In the genomic region with DNA sequence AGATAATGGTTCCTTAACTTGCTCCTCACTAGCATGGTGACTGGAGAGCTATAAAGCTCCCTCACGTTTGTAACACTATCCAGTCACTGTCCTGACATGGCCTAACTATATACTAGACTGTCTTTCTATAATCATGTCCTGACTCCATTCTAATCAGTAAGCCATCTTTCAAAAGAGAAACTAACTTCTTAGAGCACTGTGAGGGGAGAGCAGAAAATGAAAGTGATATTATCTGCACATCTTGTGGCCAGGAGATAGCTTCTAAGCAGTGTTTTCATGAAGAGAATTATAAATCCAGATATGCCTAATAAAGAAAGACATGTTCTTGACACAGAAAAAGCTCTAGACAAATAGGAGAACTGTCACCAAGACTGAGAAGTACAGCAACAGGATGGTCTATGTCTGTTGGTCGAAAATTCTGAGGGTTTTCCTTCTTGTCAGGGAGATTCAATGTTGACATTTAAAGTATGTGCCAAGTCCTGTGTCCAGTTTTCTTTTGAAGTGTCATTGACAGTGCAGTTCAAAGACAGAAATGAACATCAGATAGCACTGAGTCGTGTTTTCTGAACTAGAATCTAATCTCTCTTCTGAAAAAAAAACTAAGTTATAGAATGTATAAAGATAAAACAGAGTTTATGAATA, we compare ENCODE assay signal across 11 cellular contexts.
DNase-seq lines count a peak whose midpoint lies in the region; ATAC-seq and TF ChIP-seq lines count a peak whose summit lies in the region.
"Had no signal": no experiment of that assay in that cellular context is flagged by ENCODE, and none has a peak within 500 bp of the region (broad histone marks: within the 10 kb centered on the region; RNA-seq: fewer than 3 reads in every experiment).

No MANE protein-coding gene starts in this region.

- H3K27me3 ChIP-seq in spleen (replicated peaks in 1 of 7): no peaks in the 10 kb centered on the region
- H3K27me3 ChIP-seq: upper lobe of left lung had no signal

- BruUV-seq in OCI-LY7 (replicated peaks; lab: Mats Ljungman, UMichigan): no TSS peak

- no peak overlapping the region for H3K4me2 ChIP-seq in OCI-LY7 (ENCODE audit: low read length)

- peaks cover 7% of the 10 kb centered on the region for H3K9me3 Mint-ChIP-seq in activated CD8-positive, alpha-beta T cell treated with anti-CD3 and anti-CD28 coated beads, Interleukin-2, amount 10 ng/mL, durations not matched to agents 7 days and 5 days (ENCODE audit: insufficient read depth)

- peak overlapping the region; percentile 76 for H3K27ac Mint-ChIP-seq in activated CD8-positive, alpha-beta T cell treated with anti-CD3 and anti-CD28 coated beads, Interleukin-2, amount 10 ng/mL, durations not matched to agents 7 days and 5 days

- H3K4me1 ChIP-seq in OCI-LY7 (ENCODE audit: insufficient read depth, low read length, poor library complexity, severe bottlenecking): no peaks in the 10 kb centered on the region
- no peaks in the 10 kb centered on the region for H3K4me1 ChIP-seq in spleen
- H3K4me1 ChIP-seq: upper lobe of left lung had no signal

- no peaks in the 10 kb centered on the region for H4K20me1 ChIP-seq in OCI-LY7 (ENCODE audit: insufficient read depth, low read length)

- H3K4me3 ChIP-seq in OCI-LY7 (ENCODE audit: low read depth, low read length, poor library complexity, severe bottlenecking) (no peak overlapping the region), spleen (peak overlapping the region in 1 of 8 donors; percentile 9)
- H3K4me3 ChIP-seq: upper lobe of left lung had no signal

- in situ Hi-C loops in GM13976 (cut with MboI; ENCODE audit: low sequenced_read_pairs, unreplicated experiment): no loop called here

- intact Hi-C loops in OCI-LY7 (cut with micrococcal nuclease; ENCODE audit: unreplicated experiment): no loop called here
- intact Hi-C loops in spleen (cut with DNase I; ENCODE audit: low total_unique reads): no loop called here

- H3K79me2 ChIP-seq in OCI-LY7 (ENCODE audit: insufficient read depth, low read depth, low read length): no peaks in the 10 kb centered on the region

- no peaks in the 10 kb centered on the region for H3K36me3 Mint-ChIP-seq in activated CD8-positive, alpha-beta T cell treated with anti-CD3 and anti-CD28 coated beads, Interleukin-2, amount 10 ng/mL, durations not matched to agents 7 days and 5 days (ENCODE audit: low read depth)

- H3K4me3 Mint-ChIP-seq in activated CD8-positive, alpha-beta T cell treated with anti-CD3 and anti-CD28 coated beads, Interleukin-2, amount 10 ng/mL, durations not matched to agents 7 days and 5 days: peak overlapping the region; percentile 1

- H3K27ac ChIP-seq in OCI-LY7 (ENCODE audit: low read depth, low read length, poor library complexity, severe bottlenecking) (no peak overlapping the region), spleen (peak overlapping the region in 2 of 8 donors; percentile 24 to 41)
- H3K27ac ChIP-seq: upper lobe of left lung had no signal

- TF ChIP-seq CTCF in GM13976 (IDR thresholded peaks at IDR 0.05; ENCODE audit: borderline replicate concordance, control extremely low read depth, extremely low read depth, insufficient read depth, missing control alignments) (no peak), OCI-LY7 (conservative IDR thresholded peaks at IDR 0.05; ENCODE audit: low read length) (no peak), spleen (IDR thresholded peaks at IDR 0.05 in 8 of 11, conservative IDR thresholded peaks at IDR 0.05 in 3 of 11) (no peak)

- CTCF ChIA-PET in activated CD8-positive, alpha-beta T cell treated with anti-CD3 and anti-CD28 coated beads, Interleukin-2, amount 10 ng/mL, durations not matched to agents 7 days and 5 days (lab: Charles Lee): no interaction called here
- CTCF ChIA-PET in OCI-LY7 (lab: Charles Lee; ENCODE audit: unreplicated experiment): no interaction called here

- POLR2A ChIA-PET in activated CD8-positive, alpha-beta T cell treated with anti-CD3 and anti-CD28 coated beads, Interleukin-2, amount 10 ng/mL, durations not matched to agents 7 days and 5 days (lab: Charles Lee): no interaction called here
- POLR2A ChIA-PET in OCI-LY7 (lab: Charles Lee): interaction anchor here (0.5 to 1.5 kb wide), 2 partner anchors 11 to 1347 kb away, joined by 3 to 6 read pairs; no protein-coding TSS in a partner anchor

- H3K4me1 Mint-ChIP-seq in activated CD8-positive, alpha-beta T cell treated with anti-CD3 and anti-CD28 coated beads, Interleukin-2, amount 10 ng/mL, durations not matched to agents 7 days and 5 days (ENCODE audit: low read depth): peaks cover 17% of the 10 kb centered on the region

- H3K36me3 ChIP-seq in OCI-LY7 (ENCODE audit: insufficient read depth, low read length): no peaks in the 10 kb centered on the region
- no peaks in the 10 kb centered on the region for H3K36me3 ChIP-seq in spleen
- H3K36me3 ChIP-seq: upper lobe of left lung had no signal

- ATAC-seq in GM21367 (IDR thresholded peaks at IDR 0.05; ENCODE audit: unreplicated experiment) (peak; percentile 99), HG03159 (IDR thresholded peaks at IDR 0.05; ENCODE audit: unreplicated experiment) (peak; percentile 99)
- peak; percentile 95 for ATAC-seq in activated CD8-positive, alpha-beta T cell treated with anti-CD3 and anti-CD28 coated beads, Interleukin-2, amount 10 ng/mL, durations not matched to agents 7 days and 5 days
- ATAC-seq: sciatic nerve had no signal

- H3K9me2 ChIP-seq in OCI-LY7 (ENCODE audit: insufficient read depth, low read length): no peaks in the 10 kb centered on the region

- WGBS in spleen, 5 donors: 36 to 63% (median 48%) methylated on average over 3 of the region's 3 CpGs

- H3K27me3 Mint-ChIP-seq in activated CD8-positive, alpha-beta T cell treated with anti-CD3 and anti-CD28 coated beads, Interleukin-2, amount 10 ng/mL, durations not matched to agents 7 days and 5 days (ENCODE audit: low read depth): no peaks in the 10 kb centered on the region

- DNase-seq in GM13976 (ENCODE audit: low spot score) (peak; percentile 41), DMS153 treated with DMSO at 0.1 percent for 48 hours (lab: John Stamatoyannopoulos, UW; ENCODE audit: unreplicated experiment) (no peak), OCI-LY7 (ENCODE audit: low spot score) (no peak), spleen (no peak), anterior cingulate cortex (lab: John Stamatoyannopoulos, UW) (no peak)
- no peak for DNase-seq in activated CD8-positive, alpha-beta T cell treated with anti-CD3 and anti-CD28 coated beads, Interleukin-2, amount 10 ng/mL, durations not matched to agents 7 days and 5 days
- DNase-seq: NCI-H82, upper lobe of left lung had no signal

- no peak for TF ChIP-seq POLR2A in spleen (IDR thresholded peaks at IDR 0.05)

- H3K9me3 ChIP-seq in OCI-LY7 (ENCODE audit: low read length) (no peaks in the 10 kb centered on the region), spleen (peaks cover 0 to 7% (median 4%) of the 10 kb centered on the region in 8 donors)
- H3K9me3 ChIP-seq: upper lobe of left lung had no signal

- no peak overlapping the region for H2AFZ ChIP-seq in OCI-LY7 (ENCODE audit: low read length)
